37 cellular contexts compared by ENCODE assay signal in the genomic region with DNA sequence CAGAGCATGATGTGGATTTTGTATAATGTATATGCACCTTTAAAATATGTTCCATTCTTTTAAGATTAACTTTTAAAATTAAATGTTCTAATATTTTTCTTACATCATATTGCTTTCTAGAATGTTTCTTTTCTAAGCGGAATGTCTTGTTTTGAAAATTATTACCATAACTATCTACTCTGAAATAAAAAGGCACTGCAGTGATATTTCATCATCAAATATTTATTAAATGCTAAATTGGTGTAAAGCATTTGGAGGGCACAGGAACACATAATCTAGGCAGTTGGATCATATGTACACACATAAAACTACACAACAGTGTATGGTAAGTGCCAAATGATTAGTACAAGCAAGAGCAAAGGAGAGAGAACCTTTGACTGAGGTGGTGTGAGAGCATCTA.
"Had no signal": no experiment of that assay in that cellular context is flagged by ENCODE, and none has a peak within 500 bp of the region (broad histone marks: within the 10 kb centered on the region; RNA-seq: fewer than 3 reads in every experiment).

No MANE protein-coding gene starts in this region.

- H3K9me3 ChIP-seq: adrenal gland, body of pancreas, esophagus squamous epithelium had no signal

- H3K27ac Mint-ChIP-seq: activated CD4-positive, alpha-beta memory T cell treated with anti-CD3 and anti-CD28 coated beads for 36 hours; activated CD4-positive, alpha-beta T cell treated with anti-CD3 and anti-CD28 coated beads for 36 hours; activated CD4-positive, alpha-beta T cell treated with anti-CD3 and anti-CD28 coated beads, Interleukin-2, amount 10 ng/mL, durations not matched to agents 24 days and 14 days; activated CD8-positive, alpha-beta memory T cell treated with anti-CD3 and anti-CD28 coated beads, Interleukin-2, amount 10 ng/mL, durations not matched to agents 7 days and 5 days; activated CD8-positive, alpha-beta T cell treated with anti-CD3 and anti-CD28 coated beads, Interleukin-2, amount 10 ng/mL, durations not matched to agents 7 days and 5 days; activated naive CD4-positive, alpha-beta T cell treated with anti-CD3 and anti-CD28 coated beads for 36 hours; activated naive CD8-positive, alpha-beta T cell treated with anti-CD3 and anti-CD28 coated beads for 36 hours; activated naive CD8-positive, alpha-beta T cell treated with anti-CD3 and anti-CD28 coated beads, Interleukin-2, amount 50 U/mL, for 24 hours; activated T-helper 1 cell treated with anti-CD3 and anti-CD28 coated beads, Interleukin-12 subunit alpha, Interleukin-12 subunit beta, Interleukin-2, Interleukin-4 antibody, amounts not matched to agents 30 ng/mL and 10 ng/mL and 1 ng/mL, durations not matched to agents 14 hours and 24 hours and 36 hours; activated T-helper 2 cell treated with anti-CD3 and anti-CD28 coated beads, Interferon-gamma antibody, Interleukin-2, Interleukin-4, amounts not matched to agents 10 μg/mL and 5 μg/mL and 100 μg/mL, durations not matched to agents 14 hours and 24 hours and 36 hours; T-helper 1 cell treated with Interleukin-12 subunit alpha and Interleukin-12 subunit beta and Interleukin-4 antibody, amounts not matched to agents 30 μg/mL and 1 μg/mL, for 36 hours; T-helper 2 cell treated with Interferon-gamma antibody and Interleukin-4, amounts not matched to agents 5 μg/mL and 100 μg/mL, for 36 hours had no signal

- H3K27me3 Mint-ChIP-seq: activated CD4-positive, alpha-beta memory T cell treated with anti-CD3 and anti-CD28 coated beads for 36 hours; activated CD4-positive, alpha-beta T cell treated with anti-CD3 and anti-CD28 coated beads for 36 hours; activated CD4-positive, alpha-beta T cell treated with anti-CD3 and anti-CD28 coated beads, Interleukin-2, amount 10 ng/mL, durations not matched to agents 24 days and 14 days; activated CD8-positive, alpha-beta memory T cell treated with anti-CD3 and anti-CD28 coated beads, Interleukin-2, amount 10 ng/mL, durations not matched to agents 7 days and 5 days; activated naive CD4-positive, alpha-beta T cell treated with anti-CD3 and anti-CD28 coated beads, Interleukin-2, amount 50 U/mL, for 24 hours; activated naive CD8-positive, alpha-beta T cell treated with anti-CD3 and anti-CD28 coated beads for 36 hours; activated naive CD8-positive, alpha-beta T cell treated with anti-CD3 and anti-CD28 coated beads, Interleukin-2, amount 50 U/mL, for 24 hours; T-cell had no signal

- ATAC-seq: activated CD4-positive, alpha-beta T cell treated with anti-CD3 and anti-CD28 coated beads for 36 hours; activated CD8-positive, alpha-beta memory T cell treated with anti-CD3 and anti-CD28 coated beads, Interleukin-2, amount 10 ng/mL, durations not matched to agents 7 days and 5 days; activated CD8-positive, alpha-beta T cell treated with anti-CD3 and anti-CD28 coated beads, Interleukin-2, amount 10 ng/mL, durations not matched to agents 7 days and 5 days; activated naive CD8-positive, alpha-beta T cell treated with anti-CD3 and anti-CD28 coated beads, Interleukin-2, amount 50 U/mL, for 24 hours; body of pancreas; T-cell had no signal

- DNase-seq: activated CD4-positive, alpha-beta memory T cell treated with anti-CD3 and anti-CD28 coated beads for 36 hours; activated CD4-positive, alpha-beta T cell treated with anti-CD3 and anti-CD28 coated beads for 36 hours; activated CD4-positive, alpha-beta T cell treated with anti-CD3 and anti-CD28 coated beads, Interleukin-2, amount 10 ng/mL, durations not matched to agents 24 days and 14 days; activated CD4-positive, CD25-positive, alpha-beta regulatory T cell; activated CD4-positive, CD25-positive, alpha-beta regulatory T cell treated with anti-CD3 and anti-CD28 coated beads, Interleukin-2, amount 50 U/mL, for 72 hours; activated CD8-positive, alpha-beta memory T cell treated with anti-CD3 and anti-CD28 coated beads, Interleukin-2, amount 10 ng/mL, durations not matched to agents 7 days and 5 days; activated CD8-positive, alpha-beta memory T cell treated with anti-CD3 and anti-CD28 coated beads, Interleukin-2, amount 50 U/mL, for 4 hours; activated CD8-positive, alpha-beta T cell treated with anti-CD3 and anti-CD28 coated beads, Interleukin-2, amount 10 ng/mL, durations not matched to agents 7 days and 5 days; activated effector memory CD4-positive, alpha-beta T cell treated with anti-CD3 and anti-CD28 coated beads, Interleukin-2, amount 50 U/mL, for 16 hours; activated naive CD4-positive, alpha-beta T cell treated with anti-CD3 and anti-CD28 coated beads for 36 hours; activated naive CD8-positive, alpha-beta T cell treated with anti-CD3 and anti-CD28 coated beads for 36 hours; activated naive CD8-positive, alpha-beta T cell treated with anti-CD3 and anti-CD28 coated beads, Interleukin-2, amount 50 U/mL, for 24 hours; activated T-cell treated with anti-CD3 and anti-CD28 coated beads, Interleukin-2, amount 50 U/mL, for 1 hour; activated T-cell treated with anti-CD3 and anti-CD28 coated beads, Interleukin-2, amount 50 U/mL, for 48 hours; adrenal gland; amygdala; aorta; body of pancreas; cortex of kidney; dermis blood vessel endothelial cell; effector CD4-positive, alpha-beta T cell; esophagus squamous epithelium; foreskin melanocyte; head of caudate nucleus; T-cell; T1000; WERI-Rb-1 had no signal

- H3K4me3 Mint-ChIP-seq: activated CD4-positive, alpha-beta memory T cell treated with anti-CD3 and anti-CD28 coated beads for 36 hours; activated CD4-positive, alpha-beta T cell treated with anti-CD3 and anti-CD28 coated beads for 36 hours; activated CD4-positive, alpha-beta T cell treated with anti-CD3 and anti-CD28 coated beads, Interleukin-2, amount 10 ng/mL, durations not matched to agents 24 days and 14 days; activated CD8-positive, alpha-beta memory T cell treated with anti-CD3 and anti-CD28 coated beads, Interleukin-2, amount 10 ng/mL, durations not matched to agents 7 days and 5 days; activated CD8-positive, alpha-beta T cell treated with anti-CD3 and anti-CD28 coated beads, Interleukin-2, amount 10 ng/mL, durations not matched to agents 7 days and 5 days; activated naive CD4-positive, alpha-beta T cell treated with anti-CD3 and anti-CD28 coated beads for 36 hours; activated naive CD4-positive, alpha-beta T cell treated with anti-CD3 and anti-CD28 coated beads, Interleukin-2, amount 50 U/mL, for 24 hours; activated naive CD8-positive, alpha-beta T cell treated with anti-CD3 and anti-CD28 coated beads for 36 hours; activated naive CD8-positive, alpha-beta T cell treated with anti-CD3 and anti-CD28 coated beads, Interleukin-2, amount 50 U/mL, for 24 hours; activated T-helper 1 cell treated with anti-CD3 and anti-CD28 coated beads, Interleukin-12 subunit alpha, Interleukin-12 subunit beta, Interleukin-2, Interleukin-4 antibody, amounts not matched to agents 30 ng/mL and 10 ng/mL and 1 ng/mL, durations not matched to agents 14 hours and 24 hours and 36 hours; T-cell; T-helper 1 cell treated with Interleukin-12 subunit alpha and Interleukin-12 subunit beta and Interleukin-4 antibody, amounts not matched to agents 30 μg/mL and 1 μg/mL, for 36 hours; T-helper 2 cell treated with Interferon-gamma antibody and Interleukin-4, amounts not matched to agents 5 μg/mL and 100 μg/mL, for 36 hours had no signal

- H3K4me3 ChIP-seq: adrenal gland, body of pancreas, cardiac muscle cell, esophagus squamous epithelium had no signal

- H3K36me3 Mint-ChIP-seq: activated CD4-positive, alpha-beta memory T cell treated with anti-CD3 and anti-CD28 coated beads for 36 hours had no signal

- H3K27ac ChIP-seq: adrenal gland, body of pancreas, cardiac muscle cell, epithelial cell of prostate, esophagus squamous epithelium, WERI-Rb-1 had no signal

- H3K9me3 Mint-ChIP-seq: activated CD4-positive, alpha-beta memory T cell treated with anti-CD3 and anti-CD28 coated beads for 36 hours; activated CD4-positive, alpha-beta T cell treated with anti-CD3 and anti-CD28 coated beads, Interleukin-2, amount 10 ng/mL, durations not matched to agents 24 days and 14 days; activated naive CD4-positive, alpha-beta T cell treated with anti-CD3 and anti-CD28 coated beads for 36 hours; activated naive CD4-positive, alpha-beta T cell treated with anti-CD3 and anti-CD28 coated beads, Interleukin-2, amount 50 U/mL, for 24 hours; activated naive CD8-positive, alpha-beta T cell treated with anti-CD3 and anti-CD28 coated beads for 36 hours; activated naive CD8-positive, alpha-beta T cell treated with anti-CD3 and anti-CD28 coated beads, Interleukin-2, amount 50 U/mL, for 24 hours; activated T-helper 1 cell treated with anti-CD3 and anti-CD28 coated beads, Interleukin-12 subunit alpha, Interleukin-12 subunit beta, Interleukin-2, Interleukin-4 antibody, amounts not matched to agents 30 ng/mL and 10 ng/mL and 1 ng/mL, durations not matched to agents 14 hours and 24 hours and 36 hours; activated T-helper 2 cell treated with anti-CD3 and anti-CD28 coated beads, Interferon-gamma antibody, Interleukin-2, Interleukin-4, amounts not matched to agents 10 μg/mL and 5 μg/mL and 100 μg/mL, durations not matched to agents 14 hours and 24 hours and 36 hours; T-cell; T-helper 1 cell treated with Interleukin-12 subunit alpha and Interleukin-12 subunit beta and Interleukin-4 antibody, amounts not matched to agents 30 μg/mL and 1 μg/mL, for 36 hours; T-helper 2 cell treated with Interferon-gamma antibody and Interleukin-4, amounts not matched to agents 5 μg/mL and 100 μg/mL, for 36 hours had no signal

- FAIRE-seq: colon, endometrium, endothelial cell of umbilical vein had no signal

- H3K36me3 ChIP-seq: adrenal gland, cardiac muscle cell, esophagus squamous epithelium, WERI-Rb-1 had no signal

- H3K27me3 ChIP-seq: adrenal gland, body of pancreas, cardiac muscle cell, esophagus squamous epithelium had no signal
